Comparison of ENCODE assay signal across 4 cellular contexts in the genomic region with DNA sequence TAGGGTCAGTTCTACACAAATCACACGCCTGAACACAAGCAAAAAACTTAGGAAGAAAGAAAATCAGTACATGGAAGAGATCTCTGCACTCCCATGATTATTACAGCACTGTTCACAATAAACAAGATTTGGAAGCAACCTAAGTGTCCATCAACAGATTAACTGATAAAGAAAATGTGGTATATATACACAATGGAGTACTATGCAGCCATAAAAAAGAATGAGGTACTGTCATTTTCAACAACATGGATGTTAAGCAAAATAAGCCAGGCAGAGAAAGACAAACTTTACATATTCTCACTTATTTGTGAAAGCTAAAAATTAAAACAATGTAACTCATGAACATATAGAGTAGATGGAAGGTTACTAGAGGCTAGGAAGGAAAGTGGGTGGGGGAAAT. TPM values are rescaled to one million over a fixed set of nuclear protein-coding genes. Genes with fewer than 3 reads are reported as not detected.
DNase-seq lines count a peak whose midpoint lies in the region; ATAC-seq, FAIRE-seq and TF ChIP-seq lines count a peak whose summit lies in the region.
"Not testable (repeated sequence)": the region's sequence is repeated elsewhere in the genome, so short reads cannot be mapped to it uniquely, and the experiment has no call there.

No MANE protein-coding gene starts in this region.

- TF ChIP-seq POLR2A in K562 (conservative IDR thresholded peaks at IDR 0.05); HepG2 (IDR thresholded peaks at IDR 0.05; ENCODE audit: insufficient read depth in 1 of 2, low read depth in 2 of 2, low read length in 2 of 2): not testable (repeated sequence)

- not testable (repeated sequence) for FAIRE-seq in K562 (lab: Jason Lieb, UNC); HepG2 (lab: Jason Lieb, UNC)

- TF ChIP-seq CTCF in HEK293 (tag by site-specific recombination; IDR thresholded peaks at IDR 0.05); K562 (IDR thresholded peaks at IDR 0.05 in 2 of 3, conservative IDR thresholded peaks at IDR 0.05 in 1 of 3; ENCODE audit: insufficient read depth in 2 of 3, low read depth in 1 of 3, low read length in 3 of 3); HepG2 (CRISPR knock-in tag; IDR thresholded peaks at IDR 0.05): not testable (repeated sequence)

- not testable (repeated sequence) for H3K9me3 ChIP-seq in HEK293 (ENCODE audit: control insufficient read depth, insufficient read depth, low read depth, low read length); K562 (replicated peaks; ENCODE audit: control insufficient read depth, insufficient read depth, low read depth, low read length); HepG2 (ENCODE audit: low read length)

- not testable (repeated sequence) for TF ChIP-seq RAD21 in K562 (CRISPR knock-in tag; conservative IDR thresholded peaks at IDR 0.05 in 1 of 2, IDR thresholded peaks at IDR 0.05 in 1 of 2); HepG2 (CRISPR knock-in tag; IDR thresholded peaks at IDR 0.05)

- H3K36me3 ChIP-seq in HEK293 (ENCODE audit: control insufficient read depth in 2 of 2, insufficient read depth in 1 of 2, low read length in 2 of 2); K562 (ENCODE audit: control insufficient read depth, insufficient read depth, low read length): not testable (repeated sequence)
- peaks cover 6 to 12% of the 10 kb centered on the region in 2 experiments for H3K36me3 ChIP-seq in HepG2 (replicated peaks in 1 of 2; ENCODE audit: control insufficient read depth in 1 of 2, insufficient read depth in 2 of 2, low read length in 2 of 2)

- H3K27ac ChIP-seq in HEK293 (ENCODE audit: extremely low read depth, low read depth, low read length); K562 (ENCODE audit: extremely low read depth, low read depth, low read length): not testable (repeated sequence)
- peak overlapping the region; percentile 60 for H3K27ac ChIP-seq in HepG2 (ENCODE audit: extremely low read length, insufficient read depth, low read length)

- H3K4me3 ChIP-seq in HEK293 (ENCODE audit: low read depth, low read length); K562; HepG2 (replicated peaks in 1 of 3; ENCODE audit: insufficient read depth in 1 of 3, low read depth in 2 of 3, low read length in 3 of 3): not testable (repeated sequence)

- not testable (repeated sequence) for TF ChIP-seq EP300 in K562 (IDR thresholded peaks at IDR 0.05; ENCODE audit: low read length); HepG2 (IDR thresholded peaks at IDR 0.05; ENCODE audit: low read depth in 2 of 2, low read length in 2 of 2); HepG2 (CRISPR knock-in tag; IDR thresholded peaks at IDR 0.05; ENCODE audit: borderline replicate concordance)

- in situ Hi-C loops in K562 (cut with MboI); HepG2 (cut with HindIII; ENCODE audit: extremely low pct_ligation_motif_present, low pct_unique_long_range_greater_than_20kb): not testable (repeated sequence)

- not testable (repeated sequence) for ATAC-seq in SK-N-SH treated with all-trans-retinoic acid at 6 μM for 48 hours, K562, HepG2

- H3K9ac ChIP-seq in K562 (ENCODE audit: insufficient read depth in 1 of 2, low read depth in 2 of 2, low read length in 2 of 2); HepG2 (ENCODE audit: insufficient read depth, low read depth, low read length): not testable (repeated sequence)

- POLR2A ChIA-PET in HEK293 (lab: Yijun Ruan, JAX); K562 (lab: Yijun Ruan, JAX); HepG2 (lab: Yijun Ruan, JAX): not testable (repeated sequence)

- H4K20me1 ChIP-seq in K562 (replicated peaks; ENCODE audit: control insufficient read depth, insufficient read depth, low read length); HepG2 (ENCODE audit: insufficient read depth, low read length): not testable (repeated sequence)

- H3K4me1 ChIP-seq in HEK293 (ENCODE audit: control insufficient read depth, insufficient read depth, low read length); K562 (replicated peaks in 1 of 2; ENCODE audit: control insufficient read depth in 2 of 2, insufficient read depth in 2 of 2, low read length in 2 of 2): not testable (repeated sequence)
- peaks cover 51% of the 10 kb centered on the region for H3K4me1 ChIP-seq in HepG2 (ENCODE audit: insufficient read depth, low read length)

- BruUV-seq in K562 (replicated peaks; lab: Mats Ljungman, UMichigan); HepG2 (replicated peaks; lab: Mats Ljungman, UMichigan): not testable (repeated sequence)

- H3K79me2 ChIP-seq in K562 (ENCODE audit: control insufficient read depth, insufficient read depth, low read length); HepG2 (ENCODE audit: insufficient read depth, low read length): not testable (repeated sequence)

- DNase-seq in K562 (ENCODE audit: extremely low read depth in 1 of 4, low spot score in 3 of 4); HepG2 (ENCODE audit: low spot score): not testable (repeated sequence)

- H3K9me1 ChIP-seq in K562 (ENCODE audit: control insufficient read depth, insufficient read depth, low read length), result not testable (repeated sequence)

- 0% methylated on average over 1 of the region's 1 CpG for WGBS in K562 (ENCODE audit: insufficient coverage, low coverage, missing lambda C conversion rate)
- 97% methylated on average over 1 of the region's 1 CpG for WGBS in HepG2 (ENCODE audit: low lambda C conversion rate)

- H3K27me3 ChIP-seq in K562 (ENCODE audit: control insufficient read depth in 2 of 2, insufficient read depth in 2 of 2, low read length in 2 of 2); HepG2 (ENCODE audit: control insufficient read depth in 1 of 2, insufficient read depth in 2 of 2, low read length in 2 of 2): not testable (repeated sequence)

- intact Hi-C loops in K562 (cut with micrococcal nuclease); HepG2 (cut with micrococcal nuclease; ENCODE audit: unreplicated experiment): not testable (repeated sequence)

- not testable (repeated sequence) for H2AFZ ChIP-seq in K562 (ENCODE audit: low read depth, low read length); HepG2 (ENCODE audit: low read length)

- CTCF ChIA-PET in HEK293 (lab: Yijun Ruan, JAX); K562 (lab: Yijun Ruan, JAX; ENCODE audit: low intra/inter-chr PET ratio); HepG2 (lab: Yijun Ruan, JAX; ENCODE audit: low intra/inter-chr PET ratio, low total read pairs): not testable (repeated sequence)

- H3K4me2 ChIP-seq in K562 (ENCODE audit: insufficient read depth, low read length); HepG2 (ENCODE audit: low read depth, low read length): not testable (repeated sequence)

RNA-seq across cellular contexts. Expression of a gene that starts 16.0 kb away (rescaled TPM):
- total RNA-seq in K562 (2011; cell fraction: chromatin; rRNA removed; ENCODE audit: low replicate concordance), result 87.3 and 127 TPM in 2 replicates
- 162 and 194 TPM in 2 replicates for total RNA-seq in K562 (2011; cell fraction: nucleolus; rRNA removed)
- total RNA-seq in K562 (2011; cell fraction: nucleoplasm; rRNA removed), result 106 and 133 TPM in 2 replicates
- 55.8 and 62.2 TPM in 2 replicates for total RNA-seq in K562 (2014; rRNA removed)
- 35.3 and 37.5 TPM in 2 replicates for total RNA-seq in K562 (2014; rRNA removed; fragmentation: Illumina TruSeq; extraction: Trizol)
- total RNA-seq in K562 (2015; rRNA removed; fragmentation: Illumina TruSeq; extraction: Trizol), result 54.3 and 56.6 TPM in 2 replicates
- total RNA-seq in K562 (2021), result 77.2 and 79.2 TPM in 2 replicates
- polyA plus RNA-seq in K562 (2011; rRNA removed), result 38.5 and 49.9 TPM in 2 replicates
- polyA plus RNA-seq in K562 (2011; cell fraction: cytosol; rRNA removed), result 47.1 and 47.5 TPM in 2 replicates
- polyA plus RNA-seq in K562 (2011; cell fraction: nucleus; rRNA removed), result 65.3 and 68.6 TPM in 2 replicates
- polyA plus RNA-seq in K562 (2012), result 68.4 and 93.5 TPM in 2 replicates
- 74.2 and 82.2 TPM in 2 replicates for polyA plus RNA-seq in K562 (2014; fragmentation: Illumina TruSeq; extraction: Trizol)
- polyA plus RNA-seq in K562 (2014; fragmentation: Nextera tagmentation; extraction: Ambion mirVana), result 10 to 100 TPM; 25.2 to 35.9 TPM
- polyA plus RNA-seq in K562 (2014; rRNA removed), result 44.0 and 45.8 TPM in 2 replicates
- 46.5 and 61.9 TPM in 2 replicates for polyA minus RNA-seq in K562 (2011; rRNA and poly(A)+ RNA removed)
- 68.9 and 69.2 TPM in 2 replicates for polyA minus RNA-seq in K562 (2011; cell fraction: cytosol; rRNA and poly(A)+ RNA removed)
- 14.0 and 26.8 TPM in 2 replicates for polyA minus RNA-seq in K562 (2011; cell fraction: nucleus; rRNA and poly(A)+ RNA removed)
- total RNA-seq in HepG2 (2016; rRNA removed; fragmentation: Illumina TruSeq; extraction: Trizol), result 122 and 217 TPM in 2 replicates
- 46.7 and 50.8 TPM in 2 replicates for total RNA-seq in HepG2 (2016; cell fraction: cytosol; rRNA removed; fragmentation: Illumina TruSeq; extraction: Trizol; ENCODE audit: low read depth)
- total RNA-seq in HepG2 (2016; cell fraction: insoluble cytoplasmic fraction; rRNA removed; fragmentation: Illumina TruSeq; extraction: Trizol), result 111 and 216 TPM in 2 replicates
- total RNA-seq in HepG2 (2016; cell fraction: membrane; rRNA removed; fragmentation: Illumina TruSeq; extraction: Trizol), result 81.2 and 84.7 TPM in 2 replicates
- total RNA-seq in HepG2 (2016; cell fraction: nucleus; rRNA removed; fragmentation: Illumina TruSeq; extraction: Trizol), result 242 and 298 TPM in 2 replicates
- 372 and 518 TPM in 2 replicates for polyA plus RNA-seq in HepG2 (2011; rRNA removed)
- polyA plus RNA-seq in HepG2 (2011; cell fraction: cytosol; rRNA removed), result 323 and 357 TPM in 2 replicates
- 366 and 382 TPM in 2 replicates for polyA plus RNA-seq in HepG2 (2011; cell fraction: nucleus; rRNA removed)
- polyA plus RNA-seq in HepG2 (2012), result 316 and 486 TPM in 2 replicates
- 28.4 and 28.9 TPM in 2 replicates for polyA plus RNA-seq in HepG2 (2016; cell fraction: cytosol; fragmentation: Illumina TruSeq; extraction: Trizol; ENCODE audit: low read depth)
- polyA plus RNA-seq in HepG2 (2016; cell fraction: insoluble cytoplasmic fraction; fragmentation: Illumina TruSeq; extraction: Trizol; ENCODE audit: low read depth), result 110 and 140 TPM in 2 replicates
- polyA plus RNA-seq in HepG2 (2016; cell fraction: membrane; fragmentation: Illumina TruSeq; extraction: Trizol; ENCODE audit: low read depth), result 63.9 and 69.0 TPM in 2 replicates
- 396 and 413 TPM in 2 replicates for polyA plus RNA-seq in HepG2 (2016; cell fraction: nucleus; fragmentation: Illumina TruSeq; extraction: Trizol; ENCODE audit: insufficient read depth, low read depth)
- polyA minus RNA-seq in HepG2 (2011; rRNA and poly(A)+ RNA removed; ENCODE audit: low replicate concordance), result 130 and 401 TPM in 2 replicates
- 255 and 305 TPM in 2 replicates for polyA minus RNA-seq in HepG2 (2011; cell fraction: cytosol; rRNA and poly(A)+ RNA removed)
- polyA minus RNA-seq in HepG2 (2011; cell fraction: nucleus; rRNA and poly(A)+ RNA removed), result 114 and 160 TPM in 2 replicates
